ENCODE assay signal across 10 cellular contexts in genomic region chr20:2558581-2559301, GRCh38. TPM values are rescaled to one million over a fixed set of nuclear protein-coding genes. Genes with fewer than 3 reads are reported as not detected.
DNase-seq lines count a peak whose midpoint lies in the region; TF ChIP-seq lines count a peak whose summit lies in the region.
"Had no signal": no experiment of that assay in that cellular context is flagged by ENCODE, and none has a peak within 500 bp of the region (broad histone marks: within the 10 kb centered on the region; RNA-seq: fewer than 3 reads in every experiment).

No MANE protein-coding gene starts in this region.

- H3K4me3 ChIP-seq in adipocyte (ENCODE audit: low read length) (no peak overlapping the region), iPS-15b (ENCODE audit: low read depth, low read length) (peak overlapping the region; percentile 70), smooth muscle cell (no peak overlapping the region), Caco-2 (ENCODE audit: low read depth, low read length) (no peak overlapping the region)

- H3K4me1 Mint-ChIP-seq in activated T-helper 1 cell treated with anti-CD3 and anti-CD28 coated beads, Interleukin-12 subunit alpha, Interleukin-12 subunit beta, Interleukin-2, Interleukin-4 antibody, amounts not matched to agents 30 ng/mL and 10 ng/mL and 1 ng/mL, durations not matched to agents 14 hours and 24 hours and 36 hours (ENCODE audit: low read depth): no peaks in the 10 kb centered on the region
- no peaks in the 10 kb centered on the region for H3K4me1 Mint-ChIP-seq in Caco-2 (ENCODE audit: low read depth, unreplicated experiment)

- POLR2A ChIA-PET in Caco-2 (lab: Charles Lee): no interaction called here

- H3K79me2 ChIP-seq in smooth muscle cell (ENCODE audit: low read depth): no peaks in the 10 kb centered on the region

- H3K9me3 ChIP-seq in adipocyte (ENCODE audit: control insufficient read depth, low read length) (no peaks in the 10 kb centered on the region), iPS-15b (ENCODE audit: control insufficient read depth, insufficient read depth, low read length) (no peaks in the 10 kb centered on the region), smooth muscle cell (replicated peaks; ENCODE audit: low read depth) (no peaks in the 10 kb centered on the region), Caco-2 (no peaks in the 10 kb centered on the region)

- no peak overlapping the region for H3K27ac ChIP-seq in smooth muscle cell (ENCODE audit: low read depth)

- H3K9ac ChIP-seq in adipocyte (ENCODE audit: low read length): no peak overlapping the region
- H3K9ac ChIP-seq in iPS-15b (ENCODE audit: low read depth, low read length): peak overlapping the region; percentile 60
- no peak overlapping the region for H3K9ac ChIP-seq in smooth muscle cell (ENCODE audit: low read depth)

- no peaks in the 10 kb centered on the region for H3K36me3 Mint-ChIP-seq in activated T-helper 1 cell treated with anti-CD3 and anti-CD28 coated beads, Interleukin-12 subunit alpha, Interleukin-12 subunit beta, Interleukin-2, Interleukin-4 antibody, amounts not matched to agents 30 ng/mL and 10 ng/mL and 1 ng/mL, durations not matched to agents 14 hours and 24 hours and 36 hours (ENCODE audit: low read depth)
- no peaks in the 10 kb centered on the region for H3K36me3 Mint-ChIP-seq in Caco-2 (ENCODE audit: insufficient read depth, unreplicated experiment)

- H3K27me3 Mint-ChIP-seq in activated T-helper 1 cell treated with anti-CD3 and anti-CD28 coated beads, Interleukin-12 subunit alpha, Interleukin-12 subunit beta, Interleukin-2, Interleukin-4 antibody, amounts not matched to agents 30 ng/mL and 10 ng/mL and 1 ng/mL, durations not matched to agents 14 hours and 24 hours and 36 hours (ENCODE audit: insufficient read depth): peaks cover 62% of the 10 kb centered on the region
- peaks cover 31% of the 10 kb centered on the region for H3K27me3 Mint-ChIP-seq in Caco-2 (ENCODE audit: insufficient read depth, unreplicated experiment)

- H3K4me3 Mint-ChIP-seq in activated T-helper 1 cell treated with anti-CD3 and anti-CD28 coated beads, Interleukin-12 subunit alpha, Interleukin-12 subunit beta, Interleukin-2, Interleukin-4 antibody, amounts not matched to agents 30 ng/mL and 10 ng/mL and 1 ng/mL, durations not matched to agents 14 hours and 24 hours and 36 hours: no peak overlapping the region
- no peak overlapping the region for H3K4me3 Mint-ChIP-seq in Caco-2 (ENCODE audit: unreplicated experiment)

- DNase-seq in DMS53 (lab: John Stamatoyannopoulos, UW) (peak; percentile 46), DMS53 treated with DMSO at 0.1 percent for 48 hours (lab: John Stamatoyannopoulos, UW; ENCODE audit: unreplicated experiment) (no peak), adipocyte (ENCODE audit: low read depth) (peak; percentile 11), smooth muscle cell (lab: John Stamatoyannopoulos, UW; ENCODE audit: unreplicated experiment) (no peak), Caco-2 (no peak), GM13976 (ENCODE audit: low spot score) (no peak)
- no peak for DNase-seq in activated T-helper 1 cell treated with anti-CD3 and anti-CD28 coated beads, Interleukin-12 subunit alpha, Interleukin-12 subunit beta, Interleukin-2, Interleukin-4 antibody, amounts not matched to agents 30 ng/mL and 10 ng/mL and 1 ng/mL, durations not matched to agents 14 hours and 24 hours and 36 hours (ENCODE audit: low spot score)
- DNase-seq: NCI-H226 had no signal

- TF ChIP-seq CTCF in smooth muscle cell (IDR thresholded peaks at IDR 0.05; ENCODE audit: borderline replicate concordance, insufficient read depth, poor library complexity, severe bottlenecking) (no peak), Caco-2 (IDR thresholded peaks at IDR 0.05; ENCODE audit: insufficient read depth in 1 of 2, low read depth in 1 of 2, low read length in 1 of 2, severe bottlenecking in 1 of 2, unreplicated experiment in 1 of 2) (no peak), GM13976 (IDR thresholded peaks at IDR 0.05; ENCODE audit: borderline replicate concordance, control extremely low read depth, extremely low read depth, insufficient read depth, missing control alignments) (no peak)

- no peaks in the 10 kb centered on the region for H4K20me1 ChIP-seq in smooth muscle cell (ENCODE audit: low read depth)

- no peaks in the 10 kb centered on the region for H3K9me3 Mint-ChIP-seq in activated T-helper 1 cell treated with anti-CD3 and anti-CD28 coated beads, Interleukin-12 subunit alpha, Interleukin-12 subunit beta, Interleukin-2, Interleukin-4 antibody, amounts not matched to agents 30 ng/mL and 10 ng/mL and 1 ng/mL, durations not matched to agents 14 hours and 24 hours and 36 hours
- H3K9me3 Mint-ChIP-seq in Caco-2 (ENCODE audit: unreplicated experiment): no peaks in the 10 kb centered on the region

- no peak overlapping the region for H2AFZ ChIP-seq in smooth muscle cell (ENCODE audit: low read depth)

- H3F3A ChIP-seq in smooth muscle cell (ENCODE audit: low read depth): no peaks in the 10 kb centered on the region

- BruUV-seq in Caco-2 (replicated peaks; lab: Mats Ljungman, UMichigan): no TSS peak

- in situ Hi-C loops in GM13976 (cut with MboI; ENCODE audit: low sequenced_read_pairs, unreplicated experiment): no loop called here

- WGBS in smooth muscle cell (ENCODE audit: low lambda C conversion rate): 22% methylated on average over 29 of the region's 54 CpGs

- CTCF ChIA-PET in Caco-2 (lab: Charles Lee): no interaction called here

- H3K36me3 ChIP-seq in adipocyte (ENCODE audit: control insufficient read depth, insufficient read depth, low read length, severe bottlenecking) (no peaks in the 10 kb centered on the region), iPS-15b (ENCODE audit: control insufficient read depth, insufficient read depth, low read length) (no peaks in the 10 kb centered on the region), smooth muscle cell (ENCODE audit: low read depth) (no peaks in the 10 kb centered on the region), Caco-2 (ENCODE audit: control insufficient read depth, insufficient read depth, low read length) (no peaks in the 10 kb centered on the region)

- H3K4me1 ChIP-seq in adipocyte (ENCODE audit: control insufficient read depth, insufficient read depth, low read length) (peaks cover 3% of the 10 kb centered on the region), iPS-15b (ENCODE audit: control insufficient read depth, insufficient read depth, low read length) (peaks cover 2% of the 10 kb centered on the region), smooth muscle cell (ENCODE audit: low read depth) (no peaks in the 10 kb centered on the region), Caco-2 (no peaks in the 10 kb centered on the region)

- H3K4me2 ChIP-seq in smooth muscle cell: peak overlapping the region; percentile 0

- intact Hi-C loops in activated T-helper 1 cell treated with anti-CD3 and anti-CD28 coated beads, Interleukin-12 subunit alpha, Interleukin-12 subunit beta, Interleukin-2, Interleukin-4 antibody, amounts not matched to agents 30 ng/mL and 10 ng/mL and 1 ng/mL, durations not matched to agents 14 hours and 24 hours and 36 hours (cut with micrococcal nuclease): no loop called here
- intact Hi-C loops in Caco-2 (cut with micrococcal nuclease; ENCODE audit: unreplicated experiment): no loop called here

- no peak overlapping the region for H3K27ac Mint-ChIP-seq in activated T-helper 1 cell treated with anti-CD3 and anti-CD28 coated beads, Interleukin-12 subunit alpha, Interleukin-12 subunit beta, Interleukin-2, Interleukin-4 antibody, amounts not matched to agents 30 ng/mL and 10 ng/mL and 1 ng/mL, durations not matched to agents 14 hours and 24 hours and 36 hours
- H3K27ac Mint-ChIP-seq in Caco-2 (ENCODE audit: unreplicated experiment): no peak overlapping the region

- H3K27me3 ChIP-seq in adipocyte (replicated peaks; ENCODE audit: control insufficient read depth, insufficient read depth, low read length) (peaks cover 60% of the 10 kb centered on the region), iPS-15b (ENCODE audit: control insufficient read depth, insufficient read depth, low read length) (peaks cover 48% of the 10 kb centered on the region), smooth muscle cell (ENCODE audit: low read depth) (peaks cover 86% of the 10 kb centered on the region), Caco-2 (replicated peaks; ENCODE audit: control insufficient read depth, insufficient read depth, low read length) (no peaks in the 10 kb centered on the region)

RNA-seq across cellular contexts. Expression of gene TMC2, which starts 22.4 kb away (rescaled TPM):
- total RNA-seq in smooth muscle cell: not detected in 2 replicates
- not detected in 2 replicates for polyA plus RNA-seq in smooth muscle cell
- total RNA-seq in activated T-helper 1 cell treated with anti-CD3 and anti-CD28 coated beads, Interleukin-12 subunit alpha, Interleukin-12 subunit beta, Interleukin-2, Interleukin-4 antibody, amounts not matched to agents 30 ng/mL and 10 ng/mL and 1 ng/mL, durations not matched to agents 14 hours and 24 hours and 36 hours: not detected in 2 replicates
- total RNA-seq in Caco-2 (2022): not detected in 2 replicates
- total RNA-seq: A172 had no signal

RNA-seq across cellular contexts. Expression of gene ZNF343, which starts 50.0 kb away (rescaled TPM):
- total RNA-seq in smooth muscle cell (2.3 and 5.0 TPM in 2 replicates), Caco-2 (2022) (8.0 and 11.0 TPM in 2 replicates)
- polyA plus RNA-seq in smooth muscle cell: 4.3 and 5.0 TPM in 2 replicates
- total RNA-seq in activated T-helper 1 cell treated with anti-CD3 and anti-CD28 coated beads, Interleukin-12 subunit alpha, Interleukin-12 subunit beta, Interleukin-2, Interleukin-4 antibody, amounts not matched to agents 30 ng/mL and 10 ng/mL and 1 ng/mL, durations not matched to agents 14 hours and 24 hours and 36 hours: 18.2 and 21.6 TPM in 2 replicates

Comparison
In these comparisons a context has a peak if more than half of its experiments do, and no peak if none do; other contexts are left out.
1. DNase-seq: peak in DMS53 (single experiment) and adipocyte (single experiment); none in DMS53 treated with DMSO at 0.1 percent for 48 hours (single experiment), smooth muscle cell (single experiment), activated T-helper 1 cell treated with anti-CD3 and anti-CD28 coated beads, Interleukin-12 subunit alpha, Interleukin-12 subunit beta, Interleukin-2, Interleukin-4 antibody, amounts not matched to agents 30 ng/mL and 10 ng/mL and 1 ng/mL, durations not matched to agents 14 hours and 24 hours and 36 hours (single experiment), Caco-2 (0 of 2) and GM13976 (single experiment).